8 cellular contexts compared by ENCODE assay signal in genomic region chr4:164937576-164938270, GRCh38. TPM values are rescaled to one million over a fixed set of nuclear protein-coding genes. Genes with fewer than 3 reads are reported as not detected.
A peak's percentile ranks its signal among the peaks of the same experiment; 100 is the strongest.
DNase-seq lines count a peak whose midpoint lies in the region; ATAC-seq and TF ChIP-seq lines count a peak whose summit lies in the region.

No MANE protein-coding gene starts in this region.

- no peak overlapping the region for H3K4me3 Mint-ChIP-seq in endodermal cell
- no peak overlapping the region for H3K4me3 Mint-ChIP-seq in naive thymus-derived CD8-positive, alpha-beta T cell

- no peaks in the 10 kb centered on the region for H3K27me3 ChIP-seq in endodermal cell (ENCODE audit: control insufficient read depth, insufficient read depth, low read length, poor library complexity, severe bottlenecking)

- peaks cover 2% of the 10 kb centered on the region for H3K27me3 Mint-ChIP-seq in endodermal cell (ENCODE audit: insufficient read depth)
- peaks cover 17 to 90% (median 27%) of the 10 kb centered on the region in 5 donors for H3K27me3 Mint-ChIP-seq in naive thymus-derived CD8-positive, alpha-beta T cell

- no peaks in the 10 kb centered on the region for H3K36me3 Mint-ChIP-seq in endodermal cell (ENCODE audit: low read depth)
- no peaks in the 10 kb centered on the region for H3K36me3 Mint-ChIP-seq in naive thymus-derived CD8-positive, alpha-beta T cell

- no peak overlapping the region for H3K4me3 ChIP-seq in endodermal cell (ENCODE audit: low read length)

- H3K9me3 ChIP-seq in endodermal cell (ENCODE audit: control insufficient read depth, low read length), result no peaks in the 10 kb centered on the region

- H3K27ac ChIP-seq in endodermal cell (ENCODE audit: low read depth, low read length), result no peak overlapping the region

- peaks cover 12% of the 10 kb centered on the region for H3K4me1 Mint-ChIP-seq in endodermal cell
- H3K4me1 Mint-ChIP-seq in naive thymus-derived CD8-positive, alpha-beta T cell, result no peaks in the 10 kb centered on the region

- POLR2A ChIA-PET in naive thymus-derived CD8-positive, alpha-beta T cell (lab: Charles Lee), result no interaction called here

- DNase-seq in AG20443 (ENCODE audit: low spot score) (peak; percentile 44), endodermal cell (peak; percentile 84), mesenteric fat pad (ENCODE audit: low spot score) (no peak), NOMO-1 (lab: John Stamatoyannopoulos, UW; ENCODE audit: unreplicated experiment in 2 of 2) (no peak)
- no peak for DNase-seq in naive thymus-derived CD8-positive, alpha-beta T cell

- H3K27ac Mint-ChIP-seq in endodermal cell, result no peak overlapping the region
- H3K27ac Mint-ChIP-seq in naive thymus-derived CD8-positive, alpha-beta T cell, result no peak overlapping the region

- H3K9me3 Mint-ChIP-seq in endodermal cell, result no peaks in the 10 kb centered on the region
- H3K9me3 Mint-ChIP-seq in naive thymus-derived CD8-positive, alpha-beta T cell, result peaks cover 0 to 8% (median 0%) of the 10 kb centered on the region in 9 donors

- peak; percentile 74 for TF ChIP-seq CTCF in endodermal cell (conservative IDR thresholded peaks at IDR 0.05)

- no peak overlapping the region for H3K9ac ChIP-seq in endodermal cell (ENCODE audit: extremely low read depth, low read length, poor library complexity, severe bottlenecking)

- no peaks in the 10 kb centered on the region for H3K36me3 ChIP-seq in endodermal cell (ENCODE audit: control insufficient read depth, insufficient read depth, low read length)

- peak; percentile 41 for ATAC-seq in GM19452 (IDR thresholded peaks at IDR 0.05; ENCODE audit: unreplicated experiment)
- peak; percentile 56 for ATAC-seq in HG03432 (IDR thresholded peaks at IDR 0.05; ENCODE audit: unreplicated experiment)
- no peak for ATAC-seq in naive thymus-derived CD8-positive, alpha-beta T cell
- ATAC-seq in activated CD4-positive, CD25-positive, alpha-beta regulatory T cell treated with anti-CD3 and anti-CD28 coated beads, Interleukin-2, amount 50 U/mL, for 24 hours, result no peak

- no peaks in the 10 kb centered on the region for H3K4me1 ChIP-seq in endodermal cell (ENCODE audit: control insufficient read depth, insufficient read depth, low read length)

RNA-seq across cellular contexts. Expression of gene TRIM61, which starts 39.7 kb away (rescaled TPM):
- 1 to 10 TPM; 2.7 to 3.8 TPM for total RNA-seq in endodermal cell
- polyA plus RNA-seq in endodermal cell (2013, experiment 1 of 2), result 0.85 TPM
- 0.75 TPM for polyA plus RNA-seq in endodermal cell (2013, experiment 2 of 2)
- total RNA-seq in naive thymus-derived CD8-positive, alpha-beta T cell, result 1 to 10 TPM; 2.1 to 2.6 TPM
- 1 to 10 TPM; 1.4 to 1.7 (median 1.6) TPM for polyA plus RNA-seq in naive thymus-derived CD8-positive, alpha-beta T cell
- total RNA-seq in mesenteric fat pad, result 2.1 TPM

Comparison
In these comparisons a context has a peak if more than half of its experiments do, and no peak if none do; other contexts are left out.
1. DNase-seq: peak in AG20443 (single experiment) and endodermal cell (single experiment); none in naive thymus-derived CD8-positive, alpha-beta T cell (0 of 10), mesenteric fat pad (single experiment) and NOMO-1 (0 of 2).
2. ATAC-seq: peak in GM19452 (single experiment) and HG03432 (single experiment); none in naive thymus-derived CD8-positive, alpha-beta T cell (0 of 2) and activated CD4-positive, CD25-positive, alpha-beta regulatory T cell treated with anti-CD3 and anti-CD28 coated beads, Interleukin-2, amount 50 U/mL, for 24 hours (0 of 2).